Comparison of ENCODE assay signal across 8 cellular contexts in the genomic region with DNA sequence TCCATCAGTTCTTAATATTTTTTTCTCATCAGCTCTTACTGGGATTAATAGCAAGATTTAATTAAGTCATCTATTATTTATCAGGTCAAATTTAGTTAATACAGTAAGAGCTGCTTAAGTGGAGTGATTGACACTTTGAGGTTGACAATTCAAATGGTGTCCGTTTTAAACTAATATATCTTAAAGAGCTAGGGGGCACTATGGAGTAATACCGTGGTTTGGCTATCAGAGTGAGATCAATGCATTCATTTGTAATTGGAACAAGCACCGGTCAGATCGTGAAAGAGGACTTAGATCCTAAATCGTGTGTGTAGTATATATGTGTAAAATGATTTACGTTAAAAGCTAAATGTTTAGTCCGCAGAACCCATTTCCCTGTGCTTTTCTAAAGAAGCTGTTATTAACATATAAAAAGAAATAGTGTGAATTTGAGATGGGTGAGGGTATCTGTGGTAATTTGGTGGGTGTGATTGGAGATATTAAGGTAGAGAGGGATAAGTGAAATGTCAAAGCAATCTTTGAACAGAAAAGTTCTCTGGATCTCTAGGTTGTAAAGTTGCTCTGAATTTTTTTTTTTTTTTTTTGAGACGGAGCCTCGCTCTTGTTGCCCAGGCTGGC. TPM values are rescaled to one million over a fixed set of nuclear protein-coding genes. Genes with fewer than 3 reads are reported as not detected.
DNase-seq lines count a peak whose midpoint lies in the region; ATAC-seq, FAIRE-seq and TF ChIP-seq lines count a peak whose summit lies in the region.

No MANE protein-coding gene starts in this region.

- TF ChIP-seq CTCF in WTC11 (IDR thresholded peaks at IDR 0.05): peak; percentile 36; the same call in 1 of the 2 replicates
- TF ChIP-seq CTCF in retinal pigment epithelial cell (conservative IDR thresholded peaks at IDR 0.05; ENCODE audit: low read depth, low read length): peak; percentile 64

- peak overlapping the region; percentile 86 for H3K4me3 Mint-ChIP-seq in WTC11

- no peaks in the 10 kb centered on the region for H3K36me3 Mint-ChIP-seq in WTC11

- ATAC-seq in WTC11 (no peak), GM21786 (IDR thresholded peaks at IDR 0.05; ENCODE audit: unreplicated experiment) (no peak), HG03565 (IDR thresholded peaks at IDR 0.05; ENCODE audit: unreplicated experiment) (no peak)

- no peak overlapping the region for H3K27ac Mint-ChIP-seq in WTC11

- DNase-seq in GF-D8 (lab: John Stamatoyannopoulos, UW) (peak; percentile 52), NCI-H2029 treated with DMSO at 0.1 percent for 48 hours (lab: John Stamatoyannopoulos, UW) (peak; percentile 62), WTC11 (ENCODE audit: low spot score) (no peak), frontal cortex (ENCODE audit: low spot score in 2 of 2) (peak in 1 of 2 donors; percentile 28), retinal pigment epithelial cell (ENCODE audit: low read depth) (no peak)

- POLR2A ChIA-PET in WTC11 (lab: Charles Lee): no interaction called here

- peak overlapping the region; percentile 88 for H3K4me3 ChIP-seq in retinal pigment epithelial cell (ENCODE audit: low read length)

- peak; percentile 95 for FAIRE-seq in A204.1 (lab: Jason Lieb, UNC)
- FAIRE-seq in frontal cortex (lab: Jason Lieb, UNC): peak; percentile 52

- peaks cover 27% of the 10 kb centered on the region for H3K4me1 Mint-ChIP-seq in WTC11

- CTCF ChIA-PET in WTC11 (lab: Charles Lee): interaction anchor here (0.6 to 1.6 kb wide), 25 partner anchors 9 to 327 kb away, joined by 3 to 16 read pairs (median 4); partner anchors contain the start of gene PPP2R1B

- H3K27me3 Mint-ChIP-seq in WTC11 (ENCODE audit: low read depth): peaks cover 24% of the 10 kb centered on the region

- H3K9me3 Mint-ChIP-seq in WTC11: no peaks in the 10 kb centered on the region

TF ChIP-seq in WTC11, 78 proteins besides CTCF, POLR2A, EP300 and RAD21:
- TF ChIP-seq, protein P1, sequence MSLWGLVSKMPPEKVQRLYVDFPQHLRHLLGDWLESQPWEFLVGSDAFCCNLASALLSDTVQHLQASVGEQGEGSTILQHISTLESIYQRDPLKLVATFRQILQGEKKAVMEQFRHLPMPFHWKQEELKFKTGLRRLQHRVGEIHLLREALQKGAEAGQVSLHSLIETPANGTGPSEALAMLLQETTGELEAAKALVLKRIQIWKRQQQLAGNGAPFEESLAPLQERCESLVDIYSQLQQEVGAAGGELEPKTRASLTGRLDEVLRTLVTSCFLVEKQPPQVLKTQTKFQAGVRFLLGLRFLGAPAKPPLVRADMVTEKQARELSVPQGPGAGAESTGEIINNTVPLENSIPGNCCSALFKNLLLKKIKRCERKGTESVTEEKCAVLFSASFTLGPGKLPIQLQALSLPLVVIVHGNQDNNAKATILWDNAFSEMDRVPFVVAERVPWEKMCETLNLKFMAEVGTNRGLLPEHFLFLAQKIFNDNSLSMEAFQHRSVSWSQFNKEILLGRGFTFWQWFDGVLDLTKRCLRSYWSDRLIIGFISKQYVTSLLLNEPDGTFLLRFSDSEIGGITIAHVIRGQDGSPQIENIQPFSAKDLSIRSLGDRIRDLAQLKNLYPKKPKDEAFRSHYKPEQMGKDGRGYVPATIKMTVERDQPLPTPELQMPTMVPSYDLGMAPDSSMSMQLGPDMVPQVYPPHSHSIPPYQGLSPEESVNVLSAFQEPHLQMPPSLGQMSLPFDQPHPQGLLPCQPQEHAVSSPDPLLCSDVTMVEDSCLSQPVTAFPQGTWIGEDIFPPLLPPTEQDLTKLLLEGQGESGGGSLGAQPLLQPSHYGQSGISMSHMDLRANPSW (CRISPR knock-in tag; conservative IDR thresholded peaks at IDR 0.05; ENCODE audit: low read depth): no peak
- no peak for TF ChIP-seq FOXK1 (CRISPR knock-in tag; IDR thresholded peaks at IDR 0.05)
- no peak for TF ChIP-seq AFF4 (CRISPR knock-in tag; IDR thresholded peaks at IDR 0.05; ENCODE audit: borderline replicate concordance)
- no peak for TF ChIP-seq SMAD4 (CRISPR knock-in tag; IDR thresholded peaks at IDR 0.05)
- TF ChIP-seq CREB1 (CRISPR knock-in tag; IDR thresholded peaks at IDR 0.05): no peak
- TF ChIP-seq, protein P2, sequence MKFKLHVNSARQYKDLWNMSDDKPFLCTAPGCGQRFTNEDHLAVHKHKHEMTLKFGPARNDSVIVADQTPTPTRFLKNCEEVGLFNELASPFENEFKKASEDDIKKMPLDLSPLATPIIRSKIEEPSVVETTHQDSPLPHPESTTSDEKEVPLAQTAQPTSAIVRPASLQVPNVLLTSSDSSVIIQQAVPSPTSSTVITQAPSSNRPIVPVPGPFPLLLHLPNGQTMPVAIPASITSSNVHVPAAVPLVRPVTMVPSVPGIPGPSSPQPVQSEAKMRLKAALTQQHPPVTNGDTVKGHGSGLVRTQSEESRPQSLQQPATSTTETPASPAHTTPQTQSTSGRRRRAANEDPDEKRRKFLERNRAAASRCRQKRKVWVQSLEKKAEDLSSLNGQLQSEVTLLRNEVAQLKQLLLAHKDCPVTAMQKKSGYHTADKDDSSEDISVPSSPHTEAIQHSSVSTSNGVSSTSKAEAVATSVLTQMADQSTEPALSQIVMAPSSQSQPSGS (CRISPR knock-in tag; IDR thresholded peaks at IDR 0.05; ENCODE audit: borderline replicate concordance, low read depth): no peak
- no peak for TF ChIP-seq CDX4 (CRISPR knock-in tag; IDR thresholded peaks at IDR 0.05; ENCODE audit: borderline replicate concordance)
- no peak for TF ChIP-seq GRHL2 (CRISPR knock-in tag; IDR thresholded peaks at IDR 0.05; ENCODE audit: insufficient replicate concordance, severe bottlenecking)
- no peak for TF ChIP-seq CREM (CRISPR knock-in tag; IDR thresholded peaks at IDR 0.05)
- TF ChIP-seq KAT7 (CRISPR knock-in tag; IDR thresholded peaks at IDR 0.05; ENCODE audit: borderline replicate concordance): no peak
- TF ChIP-seq E2F1 (CRISPR knock-in tag; IDR thresholded peaks at IDR 0.05): no peak
- TF ChIP-seq NR1H2 (CRISPR knock-in tag; IDR thresholded peaks at IDR 0.05): no peak
- TF ChIP-seq ZNF317 (CRISPR knock-in tag; IDR thresholded peaks at IDR 0.05; ENCODE audit: borderline replicate concordance, low read depth): no peak
- no peak for TF ChIP-seq HMGA2 (CRISPR knock-in tag; IDR thresholded peaks at IDR 0.05)
- TF ChIP-seq, protein P3, sequence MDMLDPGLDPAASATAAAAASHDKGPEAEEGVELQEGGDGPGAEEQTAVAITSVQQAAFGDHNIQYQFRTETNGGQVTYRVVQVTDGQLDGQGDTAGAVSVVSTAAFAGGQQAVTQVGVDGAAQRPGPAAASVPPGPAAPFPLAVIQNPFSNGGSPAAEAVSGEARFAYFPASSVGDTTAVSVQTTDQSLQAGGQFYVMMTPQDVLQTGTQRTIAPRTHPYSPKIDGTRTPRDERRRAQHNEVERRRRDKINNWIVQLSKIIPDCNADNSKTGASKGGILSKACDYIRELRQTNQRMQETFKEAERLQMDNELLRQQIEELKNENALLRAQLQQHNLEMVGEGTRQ (CRISPR knock-in tag; IDR thresholded peaks at IDR 0.05): no peak
TF ChIP-seq in WTC11: peak in this region for 0.

RNA-seq across cellular contexts. Expression of gene SIK2, which starts 2.3 kb away (rescaled TPM):
- total RNA-seq in WTC11 (2021) (6.7 to 8.6 TPM (median 7.2 TPM) in 3 replicates), frontal cortex (13.9 TPM)

Comparison
In these comparisons a context has a peak if more than half of its experiments do, and no peak if none do; other contexts are left out.
1. DNase-seq: peak in GF-D8 (single experiment) and NCI-H2029 treated with DMSO at 0.1 percent for 48 hours (single experiment); none in WTC11 (single experiment) and retinal pigment epithelial cell (single experiment).